Comparison of ENCODE assay signal across 22 cellular contexts in the genomic region with DNA sequence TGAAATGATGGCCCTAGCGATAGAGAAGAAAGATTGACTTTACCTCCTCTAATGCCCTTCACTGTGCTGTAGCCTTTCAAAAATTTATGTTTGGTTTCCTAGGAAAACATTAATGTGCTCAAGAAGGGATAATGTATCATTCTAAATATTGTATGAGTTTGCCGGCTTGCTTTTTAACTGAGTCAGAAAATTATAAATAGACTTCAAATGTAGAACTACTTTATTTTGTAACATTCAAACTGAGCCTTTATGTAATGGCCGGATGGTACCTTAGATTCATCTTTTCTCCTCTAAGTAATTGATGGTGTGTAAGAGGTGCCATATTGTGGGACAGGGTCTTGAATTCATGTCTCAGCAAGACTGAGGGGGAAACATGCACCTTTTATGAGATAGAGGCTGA. TPM values are rescaled to one million over a fixed set of nuclear protein-coding genes. Genes with fewer than 3 reads are reported as not detected.
DNase-seq lines count a peak whose midpoint lies in the region; ATAC-seq, FAIRE-seq and TF ChIP-seq lines count a peak whose summit lies in the region.
"Had no signal": no experiment of that assay in that cellular context is flagged by ENCODE, and none has a peak within 500 bp of the region (broad histone marks: within the 10 kb centered on the region; RNA-seq: fewer than 3 reads in every experiment).

No MANE protein-coding gene starts in this region.

- TF ChIP-seq POLR2A in IMR-90 (IDR thresholded peaks at IDR 0.05; ENCODE audit: low read depth, low read length) (no peak), gastroesophageal sphincter (IDR thresholded peaks at IDR 0.05) (no peak), stomach (IDR thresholded peaks at IDR 0.05) (no peak)

- no peak for TF ChIP-seq EP300 in gastroesophageal sphincter (IDR thresholded peaks at IDR 0.05)
- TF ChIP-seq EP300 in stomach (IDR thresholded peaks at IDR 0.05), result no peak

- BruUV-seq in IMR-90 (replicated peaks; lab: Mats Ljungman, UMichigan), result no TSS peak

- no peak overlapping the region for H3K56ac ChIP-seq in IMR-90 (ENCODE audit: extremely low read depth, insufficient read depth, low read length)

- ATAC-seq in IMR-90 (ENCODE audit: low read depth) (no peak), gastroesophageal sphincter (no peak), psoas muscle (peak in 3 of 4 donors; percentile 36 to 71 (median 52))
- ATAC-seq: A549, HCT116 had no signal

- CTCF ChIA-PET in IMR-90 (lab: Yijun Ruan, JAX), result no interaction called here

- H3K36me3 ChIP-seq in IMR-90 (ENCODE audit: control insufficient read depth, insufficient read depth, low read length) (0 out of 2 replicates have a peak, but pooled peaks cover 2% of the 10 kb centered on the region), gastroesophageal sphincter (no peaks in the 10 kb centered on the region), psoas muscle (ENCODE audit: insufficient read depth in 1 of 2, low read depth in 1 of 2) (peaks cover 0 to 8% of the 10 kb centered on the region in 2 donors), stomach (peaks cover 0 to 3% (median 0%) of the 10 kb centered on the region in 4 donors), kidney (ENCODE audit: control insufficient read depth in 1 of 2, insufficient read depth in 2 of 2, low read length in 2 of 2) (no peaks in the 10 kb centered on the region)

- H3K4ac ChIP-seq in IMR-90 (ENCODE audit: low read depth, low read length), result no peak overlapping the region

- H3K9me3 ChIP-seq in IMR-90 (ENCODE audit: control insufficient read depth, insufficient read depth, low read length) (no peaks in the 10 kb centered on the region), gastroesophageal sphincter (peaks cover 0 to 2% (median 0%) of the 10 kb centered on the region in 3 donors), psoas muscle (no peaks in the 10 kb centered on the region), stomach (no peaks in the 10 kb centered on the region), kidney (ENCODE audit: control insufficient read depth in 1 of 2, low read length in 2 of 2) (no peaks in the 10 kb centered on the region)
- H3K9me3 ChIP-seq: A549, Caco-2 had no signal

- no peak overlapping the region for H4K5ac ChIP-seq in IMR-90 (ENCODE audit: low read depth, low read length)

- in situ Hi-C loops in IMR-90 (cut with MboI; ENCODE audit: low sequenced_read_pairs), result no loop called here

- H2BK5ac ChIP-seq in IMR-90 (ENCODE audit: low read depth, low read length, poor library complexity, severe bottlenecking), result peak overlapping the region; percentile 29

- DNase-seq in IMR-90 (peak; percentile 13), caudate nucleus (lab: John Stamatoyannopoulos, UW) (no peak), psoas muscle (no peak), NCI-H2107 treated with DMSO at 0.1 percent for 48 hours (lab: John Stamatoyannopoulos, UW; ENCODE audit: unreplicated experiment) (no peak), stomach (no peak), NCI-H226 (no peak), kidney (no peak)
- DNase-seq: AML-193; Caco-2; CD4-positive, alpha-beta T cell; GOT3; H7; HFFc6 had no signal

- no peak overlapping the region for H3K9ac ChIP-seq in IMR-90 (ENCODE audit: low read depth, low read length)
- H3K9ac ChIP-seq in kidney (ENCODE audit: low read length in 2 of 2), result no peak overlapping the region

- H3K27ac ChIP-seq in IMR-90 (ENCODE audit: insufficient read depth, low read length) (no peak overlapping the region), caudate nucleus (ENCODE audit: low read depth, low read length) (peak overlapping the region; percentile 67), gastroesophageal sphincter (peak overlapping the region; percentile 29 to 79 (median 70)), psoas muscle (peak overlapping the region; percentile 41), stomach (no peak overlapping the region), kidney (ENCODE audit: low read depth in 2 of 2, low read length in 2 of 2) (no peak overlapping the region)
- H3K27ac ChIP-seq: 22Rv1, A549, C4-2B, HL-60 had no signal

- POLR2A ChIA-PET in IMR-90 (lab: Charles Lee; ENCODE audit: unreplicated experiment), result no interaction called here

- H3K23ac ChIP-seq in IMR-90 (ENCODE audit: low read depth, low read length), result no peak overlapping the region

- no peak overlapping the region for H2AK5ac ChIP-seq in IMR-90 (ENCODE audit: low read depth, low read length)

- FAIRE-seq in kidney (lab: Jason Lieb, UNC), result no peak
- FAIRE-seq: A549, D721Med, G401.6, GM12891 had no signal

- no peak overlapping the region for H2BK120ac ChIP-seq in IMR-90 (ENCODE audit: low read depth, low read length)

- no peak overlapping the region for H3K4me2 ChIP-seq in IMR-90 (ENCODE audit: low read depth, low read length)
- H3K4me2 ChIP-seq: A549 had no signal

- H3K18ac ChIP-seq in IMR-90 (ENCODE audit: low read depth, low read length), result no peak overlapping the region; the same call in 1 of the 2 replicates

- no CpG with 5 or more reads among the region's 3 CpGs for WGBS in IMR-90 (ENCODE audit: extremely low coverage in 2 of 2, insufficient read length in 1 of 2), 2 experiments
- WGBS in gastroesophageal sphincter (ENCODE audit: low coverage in 1 of 2), 2 donors, result 25 to 71% methylated on average over 3 of the region's 3 CpGs
- 75 to 85% (median 77%) methylated on average over 3 of the region's 3 CpGs for WGBS in psoas muscle, 3 donors
- WGBS in stomach, 5 donors, result 81 to 97% (median 89%) methylated on average over 3 of the region's 3 CpGs

- H3K9me1 ChIP-seq in IMR-90 (ENCODE audit: insufficient read depth, low read length), result peaks cover 8% of the 10 kb centered on the region; the same call in 1 of the 2 replicates

- H3K4me3 ChIP-seq in IMR-90 (ENCODE audit: insufficient read depth, low read depth, low read length) (no peak overlapping the region), gastroesophageal sphincter (no peak overlapping the region), psoas muscle (no peak overlapping the region), stomach (no peak overlapping the region), kidney (ENCODE audit: low read length in 2 of 2) (no peak overlapping the region)
- H3K4me3 ChIP-seq: A549 had no signal

- H3K14ac ChIP-seq in IMR-90 (replicated peaks; ENCODE audit: low read depth, low read length), result no peak overlapping the region

- H3K79me1 ChIP-seq in IMR-90 (ENCODE audit: low read depth in 1 of 2, low read length in 2 of 2), result peaks cover 11 to 48% of the 10 kb centered on the region in 2 experiments

- no peak overlapping the region for H2AK9ac ChIP-seq in IMR-90 (replicated peaks; ENCODE audit: low read depth, low read length, poor library complexity)

- no peak overlapping the region for H4K8ac ChIP-seq in IMR-90 (ENCODE audit: low read depth in 2 of 2, low read length in 2 of 2)

- no peak overlapping the region for H2BK20ac ChIP-seq in IMR-90 (ENCODE audit: low read depth, low read length)

- H3K27me3 ChIP-seq in IMR-90 (ENCODE audit: control insufficient read depth, insufficient read depth, low read length) (no peaks in the 10 kb centered on the region), gastroesophageal sphincter (no peaks in the 10 kb centered on the region), psoas muscle (ENCODE audit: insufficient read depth in 3 of 3, low read length in 2 of 3) (no peaks in the 10 kb centered on the region), stomach (no peaks in the 10 kb centered on the region)

- dilution Hi-C loops in IMR-90 (cut with HindIII; ENCODE audit: low sequenced_read_pairs, unreplicated experiment), result no loop called here

- TF ChIP-seq CTCF in IMR-90 (conservative IDR thresholded peaks at IDR 0.05; ENCODE audit: low read depth, low read length) (no peak), gastroesophageal sphincter (IDR thresholded peaks at IDR 0.05) (no peak), psoas muscle (IDR thresholded peaks at IDR 0.05) (no peak), stomach (IDR thresholded peaks at IDR 0.05) (no peak), kidney (IDR thresholded peaks at IDR 0.05; ENCODE audit: borderline replicate concordance, extremely low read depth, insufficient read depth) (no peak)

- H4K91ac ChIP-seq in IMR-90 (ENCODE audit: insufficient read depth, low read depth, low read length), result no peak overlapping the region

- TF ChIP-seq RAD21 in IMR-90 (IDR thresholded peaks at IDR 0.05; ENCODE audit: low read length), result no peak

- H3K4me1 ChIP-seq in IMR-90 (ENCODE audit: control insufficient read depth, insufficient read depth, low read length), result peaks cover 15% of the 10 kb centered on the region
- H3K4me1 ChIP-seq in gastroesophageal sphincter, result peaks cover 0 to 48% (median 4%) of the 10 kb centered on the region in 3 donors
- H3K4me1 ChIP-seq in psoas muscle, result peaks cover 7% of the 10 kb centered on the region
- no peaks in the 10 kb centered on the region for H3K4me1 ChIP-seq in stomach
- H3K4me1 ChIP-seq in kidney (ENCODE audit: control insufficient read depth in 1 of 2, insufficient read depth in 1 of 2, low read depth in 1 of 2, low read length in 2 of 2), result no peaks in the 10 kb centered on the region
- H3K4me1 ChIP-seq: Caco-2 had no signal

- no peak overlapping the region for H2AFZ ChIP-seq in IMR-90 (replicated peaks; ENCODE audit: low read length, poor library complexity)

- H4K20me1 ChIP-seq in IMR-90 (ENCODE audit: insufficient read depth, low read length), result 0 out of 2 replicates have a peak, but pooled peaks cover 4% of the 10 kb centered on the region

- H2BK15ac ChIP-seq in IMR-90 (ENCODE audit: low read depth, low read length), result no peak overlapping the region

- intact Hi-C loops in IMR-90 (cut with micrococcal nuclease), result loop anchor here (10.0 kb wide), 1 partner anchor 142 kb away; no protein-coding TSS in a partner anchor
- intact Hi-C loops in psoas muscle (cut with DNase I), result loop anchor here in 1 of 2 donors (10.0 kb wide), 1 partner anchor 72 kb away; no protein-coding TSS in a partner anchor
- intact Hi-C loops in stomach (cut with DNase I; ENCODE audit: low total_unique reads), result no loop called here
- intact Hi-C loops in kidney (cut with DNase I), result no loop called here

TF ChIP-seq in IMR-90, 13 proteins besides CTCF, POLR2A, EP300 and RAD21 (continues in another document):
- no peak for TF ChIP-seq BHLHE40 (IDR thresholded peaks at IDR 0.05; ENCODE audit: low read depth, low read length)
- no peak for TF ChIP-seq MXI1 (IDR thresholded peaks at IDR 0.05; ENCODE audit: borderline replicate concordance, low read depth, low read length)
- TF ChIP-seq RFX5 (IDR thresholded peaks at IDR 0.05; ENCODE audit: low read depth, low read length), result no peak
- no peak for TF ChIP-seq MAFK (IDR thresholded peaks at IDR 0.05; ENCODE audit: low read depth, low read length)

RNA-seq across cellular contexts. Expression of a gene that starts 57.7 kb away (rescaled TPM):
- 59.4 and 69.5 TPM in 2 replicates for total RNA-seq in IMR-90 (2012; rRNA removed)
- polyA plus RNA-seq in IMR-90 (2012; rRNA removed), result 240 and 272 TPM in 2 replicates
- 79.6 and 204 TPM in 2 replicates for polyA plus RNA-seq in IMR-90 (2012; cell fraction: cytosol; rRNA removed)
- polyA plus RNA-seq in IMR-90 (2012; cell fraction: nucleus; rRNA removed; ENCODE audit: low replicate concordance), result 82.1 and 146 TPM in 2 replicates
- total RNA-seq in gastroesophageal sphincter, result 10 to 100 TPM in 3 of 4 donors, 1 to 10 TPM in 1; 5.9 to 34.5 (median 21.4) TPM
- 10 to 100 TPM in 2 of 4 donors, 1 to 10 TPM in 2; 5.6 to 19.4 (median 8.3) TPM for total RNA-seq in psoas muscle
- polyA plus RNA-seq in psoas muscle, result 10 to 100 TPM in 1 of 3 donors, 1 to 10 TPM in 2; 7.8 to 27.4 (median 9.9) TPM
- total RNA-seq in stomach, result 10 to 100 TPM in 4 of 5 donors, 1 to 10 TPM in 1; 1.2 to 50.9 (median 24.0) TPM
- polyA plus RNA-seq in stomach, result 10 to 100 TPM; 15.2 to 24.4 (median 15.3) TPM
- total RNA-seq in kidney, result 12.5 TPM
- 10.6 TPM for polyA plus RNA-seq in kidney (ENCODE audit: insufficient read depth, low read depth, low replicate concordance)

Comparison
In these comparisons a context has a peak if more than half of its experiments do, and no peak if none do; other contexts are left out.
1. ATAC-seq: peak in psoas muscle (3 of 4); none in IMR-90 (single experiment) and gastroesophageal sphincter (single experiment).
2. H3K27ac ChIP-seq: peak in caudate nucleus (single experiment), gastroesophageal sphincter (4 of 4) and psoas muscle (single experiment); none in IMR-90 (single experiment), stomach (0 of 5) and kidney (0 of 2).